ENCODE assay signal across 36 cellular contexts in the genomic region with DNA sequence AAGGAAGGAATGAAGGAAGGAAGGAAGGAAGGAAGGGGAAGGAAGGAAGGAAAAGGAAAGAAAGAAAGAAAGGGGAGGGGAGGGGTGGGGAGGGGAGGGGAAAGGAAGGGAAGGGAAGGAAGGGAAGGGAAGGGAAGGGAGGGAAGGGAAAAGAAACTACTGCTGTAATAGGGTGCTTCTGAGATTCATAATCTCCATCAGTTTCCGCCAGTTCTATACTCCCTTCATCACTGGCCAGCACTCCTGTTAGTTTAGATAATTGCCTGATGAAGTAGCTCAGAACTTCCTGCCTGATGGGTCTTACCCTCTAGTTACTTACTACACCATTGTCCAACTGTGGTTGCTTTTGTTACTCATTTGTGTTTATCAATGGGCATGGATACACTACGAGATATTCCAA. TPM values are rescaled to one million over a fixed set of nuclear protein-coding genes. Genes with fewer than 3 reads are reported as not detected.
"Had no signal": no experiment of that assay in that cellular context is flagged by ENCODE, and none has a peak within 500 bp of the region (broad histone marks: within the 10 kb centered on the region; RNA-seq: fewer than 3 reads in every experiment).

No MANE protein-coding gene starts in this region.

- H3K36me3 ChIP-seq: adrenal gland, brain microvascular endothelial cell, breast epithelium had no signal

- H3K27me3 ChIP-seq: body of pancreas, brain microvascular endothelial cell, breast epithelium had no signal

- H3K4me3 ChIP-seq: adrenal gland, body of pancreas, breast epithelium had no signal

- DNase-seq: activated B cell treated with CpG ODN at 0.5 μM for 24 hours; activated CD4-positive, alpha-beta memory T cell treated with anti-CD3 and anti-CD28 coated beads for 36 hours; activated CD4-positive, alpha-beta T cell treated with anti-CD3 and anti-CD28 coated beads for 48 hours; activated CD4-positive, alpha-beta T cell treated with anti-CD3 and anti-CD28 coated beads, Interleukin-2, amount 50 U/mL, for 1 hour; activated CD4-positive, alpha-beta T cell treated with anti-CD3 and anti-CD28 coated beads, Interleukin-2, amount 50 U/mL, for 4 hours; activated CD4-positive, CD25-positive, alpha-beta regulatory T cell treated with anti-CD3 and anti-CD28 coated beads, Interleukin-2, amount 50 U/mL, for 72 hours; activated CD8-positive, alpha-beta memory T cell treated with anti-CD3 and anti-CD28 coated beads, Interleukin-2, amount 50 U/mL, for 4 hours; activated CD8-positive, alpha-beta T cell treated with anti-CD3 and anti-CD28 coated beads for 36 hours; activated effector memory CD4-positive, alpha-beta T cell treated with anti-CD3 and anti-CD28 coated beads, Interleukin-2, amount 50 U/mL, for 16 hours; activated gamma-delta T cell treated with Interleukin-2 at 50 U/mL for 16 hours; activated naive CD4-positive, alpha-beta T cell; activated naive CD4-positive, alpha-beta T cell treated with anti-CD3 and anti-CD28 coated beads for 36 hours; activated naive CD4-positive, alpha-beta T cell treated with anti-CD3 and anti-CD28 coated beads, Interleukin-2, amount 50 U/mL, for 16 hours; activated naive CD8-positive, alpha-beta T cell treated with anti-CD3 and anti-CD28 coated beads for 36 hours; activated T-cell treated with anti-CD3 and anti-CD28 coated beads for 4 hours; activated T-cell treated with anti-CD3 and anti-CD28 coated beads, Interleukin-2, amount 50 U/mL, for 1 hour; activated T-cell treated with anti-CD3 and anti-CD28 coated beads, Interleukin-2, amount 50 U/mL, for 4 hours; activated T-cell treated with anti-CD3 and anti-CD28 coated beads, Interleukin-2, amount 50 U/mL, for 72 hours; adrenal gland; amniotic stem cell; aorta; body of pancreas; brain microvascular endothelial cell; central memory CD4-positive, alpha-beta T cell; T-helper 2 cell; T-helper 9 cell had no signal

- H3K9me3 ChIP-seq: adrenal gland, body of pancreas, breast epithelium had no signal

- H3K27ac ChIP-seq: adrenal gland, body of pancreas, brain microvascular endothelial cell, breast epithelium, VCaP had no signal

- FAIRE-seq: astrocyte, TTC549 had no signal

- ATAC-seq: activated CD8-positive, alpha-beta T cell treated with anti-CD3 and anti-CD28 coated beads for 36 hours; activated naive CD4-positive, alpha-beta T cell treated with anti-CD3 and anti-CD28 coated beads, Interleukin-2, amount 50 U/mL, for 72 hours; activated T-cell treated with anti-CD3 and anti-CD28 coated beads, Interleukin-2, amount 50 U/mL, for 4 hours; activated T-cell treated with anti-CD3 and anti-CD28 coated beads, Interleukin-2, amount 50 U/mL, for 72 hours; activated T-helper 17 cell treated with anti-CD3 and anti-CD28 coated beads, Interleukin-2, amount 50 U/mL, for 72 hours; body of pancreas had no signal

- H3K4me1 ChIP-seq: adrenal gland, body of pancreas, breast epithelium had no signal

RNA-seq across cellular contexts. Expression of a gene that starts 2.0 kb away (rescaled TPM):
- total RNA-seq: activated B cell treated with CpG ODN at 0.5 μM for 24 hours; activated CD4-positive, alpha-beta memory T cell treated with anti-CD3 and anti-CD28 coated beads for 36 hours; activated CD8-positive, alpha-beta memory T cell treated with anti-CD3 and anti-CD28 coated beads for 36 hours; activated CD8-positive, alpha-beta T cell treated with anti-CD3 and anti-CD28 coated beads for 36 hours; activated naive CD4-positive, alpha-beta T cell treated with anti-CD3 and anti-CD28 coated beads for 36 hours; activated naive CD4-positive, alpha-beta T cell treated with anti-CD3 and anti-CD28 coated beads, Interleukin-2, amount 50 U/mL, for 72 hours; activated naive CD8-positive, alpha-beta T cell treated with anti-CD3 and anti-CD28 coated beads for 36 hours; activated T-cell treated with anti-CD3 and anti-CD28 coated beads, Interleukin-2, amount 50 U/mL, for 4 hours; activated T-cell treated with anti-CD3 and anti-CD28 coated beads, Interleukin-2, amount 50 U/mL, for 72 hours; activated T-helper 1 cell treated with anti-CD3 and anti-CD28 coated beads, Interleukin-12 subunit alpha, Interleukin-12 subunit beta, Interleukin-2, Interleukin-4 antibody, amounts not matched to agents 30 ng/mL and 10 ng/mL and 1 ng/mL, durations not matched to agents 14 hours and 24 hours and 36 hours; activated T-helper 17 cell treated with anti-CD3 and anti-CD28 coated beads, Interleukin-2, amount 50 U/mL, for 72 hours; adrenal gland; aorta; astrocyte; body of pancreas; breast epithelium; cardiac septum; cerebellum had no signal
- polyA plus RNA-seq: adrenal gland, aorta had no signal

RNA-seq across cellular contexts. Expression of a gene that starts 8.0 kb away (rescaled TPM):
- total RNA-seq: activated B cell treated with CpG ODN at 0.5 μM for 24 hours; activated CD4-positive, alpha-beta memory T cell treated with anti-CD3 and anti-CD28 coated beads for 36 hours; activated CD8-positive, alpha-beta memory T cell treated with anti-CD3 and anti-CD28 coated beads for 36 hours; activated CD8-positive, alpha-beta T cell treated with anti-CD3 and anti-CD28 coated beads for 36 hours; activated naive CD4-positive, alpha-beta T cell treated with anti-CD3 and anti-CD28 coated beads for 36 hours; activated naive CD4-positive, alpha-beta T cell treated with anti-CD3 and anti-CD28 coated beads, Interleukin-2, amount 50 U/mL, for 72 hours; activated naive CD8-positive, alpha-beta T cell treated with anti-CD3 and anti-CD28 coated beads for 36 hours; activated T-cell treated with anti-CD3 and anti-CD28 coated beads, Interleukin-2, amount 50 U/mL, for 4 hours; activated T-cell treated with anti-CD3 and anti-CD28 coated beads, Interleukin-2, amount 50 U/mL, for 72 hours; activated T-helper 1 cell treated with anti-CD3 and anti-CD28 coated beads, Interleukin-12 subunit alpha, Interleukin-12 subunit beta, Interleukin-2, Interleukin-4 antibody, amounts not matched to agents 30 ng/mL and 10 ng/mL and 1 ng/mL, durations not matched to agents 14 hours and 24 hours and 36 hours; activated T-helper 17 cell treated with anti-CD3 and anti-CD28 coated beads, Interleukin-2, amount 50 U/mL, for 72 hours; adrenal gland; aorta; astrocyte; body of pancreas; breast epithelium; cardiac septum; cerebellum had no signal
- polyA plus RNA-seq: adrenal gland, aorta had no signal

RNA-seq across cellular contexts. Expression of a gene that starts 12.3 kb away (rescaled TPM):
- total RNA-seq: activated B cell treated with CpG ODN at 0.5 μM for 24 hours; activated CD4-positive, alpha-beta memory T cell treated with anti-CD3 and anti-CD28 coated beads for 36 hours; activated CD8-positive, alpha-beta memory T cell treated with anti-CD3 and anti-CD28 coated beads for 36 hours; activated CD8-positive, alpha-beta T cell treated with anti-CD3 and anti-CD28 coated beads for 36 hours; activated naive CD4-positive, alpha-beta T cell treated with anti-CD3 and anti-CD28 coated beads for 36 hours; activated naive CD4-positive, alpha-beta T cell treated with anti-CD3 and anti-CD28 coated beads, Interleukin-2, amount 50 U/mL, for 72 hours; activated naive CD8-positive, alpha-beta T cell treated with anti-CD3 and anti-CD28 coated beads for 36 hours; activated T-cell treated with anti-CD3 and anti-CD28 coated beads, Interleukin-2, amount 50 U/mL, for 4 hours; activated T-cell treated with anti-CD3 and anti-CD28 coated beads, Interleukin-2, amount 50 U/mL, for 72 hours; activated T-helper 1 cell treated with anti-CD3 and anti-CD28 coated beads, Interleukin-12 subunit alpha, Interleukin-12 subunit beta, Interleukin-2, Interleukin-4 antibody, amounts not matched to agents 30 ng/mL and 10 ng/mL and 1 ng/mL, durations not matched to agents 14 hours and 24 hours and 36 hours; activated T-helper 17 cell treated with anti-CD3 and anti-CD28 coated beads, Interleukin-2, amount 50 U/mL, for 72 hours; adrenal gland; aorta; astrocyte; body of pancreas; breast epithelium; cardiac septum; cerebellum had no signal
- polyA plus RNA-seq: adrenal gland, aorta had no signal

RNA-seq across cellular contexts. Expression of a gene that starts 13.7 kb away (rescaled TPM):
- total RNA-seq: activated B cell treated with CpG ODN at 0.5 μM for 24 hours; activated CD4-positive, alpha-beta memory T cell treated with anti-CD3 and anti-CD28 coated beads for 36 hours; activated CD8-positive, alpha-beta memory T cell treated with anti-CD3 and anti-CD28 coated beads for 36 hours; activated CD8-positive, alpha-beta T cell treated with anti-CD3 and anti-CD28 coated beads for 36 hours; activated naive CD4-positive, alpha-beta T cell treated with anti-CD3 and anti-CD28 coated beads for 36 hours; activated naive CD4-positive, alpha-beta T cell treated with anti-CD3 and anti-CD28 coated beads, Interleukin-2, amount 50 U/mL, for 72 hours; activated naive CD8-positive, alpha-beta T cell treated with anti-CD3 and anti-CD28 coated beads for 36 hours; activated T-cell treated with anti-CD3 and anti-CD28 coated beads, Interleukin-2, amount 50 U/mL, for 4 hours; activated T-cell treated with anti-CD3 and anti-CD28 coated beads, Interleukin-2, amount 50 U/mL, for 72 hours; activated T-helper 1 cell treated with anti-CD3 and anti-CD28 coated beads, Interleukin-12 subunit alpha, Interleukin-12 subunit beta, Interleukin-2, Interleukin-4 antibody, amounts not matched to agents 30 ng/mL and 10 ng/mL and 1 ng/mL, durations not matched to agents 14 hours and 24 hours and 36 hours; activated T-helper 17 cell treated with anti-CD3 and anti-CD28 coated beads, Interleukin-2, amount 50 U/mL, for 72 hours; adrenal gland; aorta; astrocyte; body of pancreas; breast epithelium; cardiac septum; cerebellum had no signal
- polyA plus RNA-seq: adrenal gland had no signal

RNA-seq across cellular contexts. Expression of a gene that starts 25.4 kb away (rescaled TPM):
- total RNA-seq: activated B cell treated with CpG ODN at 0.5 μM for 24 hours; activated CD4-positive, alpha-beta memory T cell treated with anti-CD3 and anti-CD28 coated beads for 36 hours; activated CD8-positive, alpha-beta memory T cell treated with anti-CD3 and anti-CD28 coated beads for 36 hours; activated CD8-positive, alpha-beta T cell treated with anti-CD3 and anti-CD28 coated beads for 36 hours; activated naive CD4-positive, alpha-beta T cell treated with anti-CD3 and anti-CD28 coated beads for 36 hours; activated naive CD4-positive, alpha-beta T cell treated with anti-CD3 and anti-CD28 coated beads, Interleukin-2, amount 50 U/mL, for 72 hours; activated naive CD8-positive, alpha-beta T cell treated with anti-CD3 and anti-CD28 coated beads for 36 hours; activated T-cell treated with anti-CD3 and anti-CD28 coated beads, Interleukin-2, amount 50 U/mL, for 4 hours; activated T-cell treated with anti-CD3 and anti-CD28 coated beads, Interleukin-2, amount 50 U/mL, for 72 hours; activated T-helper 1 cell treated with anti-CD3 and anti-CD28 coated beads, Interleukin-12 subunit alpha, Interleukin-12 subunit beta, Interleukin-2, Interleukin-4 antibody, amounts not matched to agents 30 ng/mL and 10 ng/mL and 1 ng/mL, durations not matched to agents 14 hours and 24 hours and 36 hours; activated T-helper 17 cell treated with anti-CD3 and anti-CD28 coated beads, Interleukin-2, amount 50 U/mL, for 72 hours; adrenal gland; aorta; astrocyte; body of pancreas; breast epithelium; cardiac septum; cerebellum had no signal
- polyA plus RNA-seq: adrenal gland, aorta had no signal
